In the genomic region with DNA sequence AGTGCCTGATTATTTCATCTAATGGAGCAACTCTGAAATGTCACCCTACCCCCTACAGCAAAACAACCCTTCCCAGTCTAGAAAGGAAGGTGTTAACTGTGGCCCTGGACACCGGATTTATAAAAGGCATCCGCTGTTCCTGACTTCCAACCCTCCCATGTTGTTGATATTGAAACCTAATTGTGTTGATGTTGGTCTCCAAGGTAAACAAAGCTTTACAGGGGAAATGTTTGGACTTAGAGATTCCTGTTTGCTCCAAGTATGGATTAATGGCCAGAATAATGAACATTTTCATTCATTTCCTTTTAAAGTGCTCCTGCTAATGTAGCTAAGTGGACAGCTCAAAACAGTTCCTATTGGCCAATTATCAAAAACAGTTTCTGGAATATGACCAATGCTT, we compare ENCODE assay signal across 12 cellular contexts. TPM values are rescaled to one million over a fixed set of nuclear protein-coding genes. Genes with fewer than 3 reads are reported as not detected.
DNase-seq lines count a peak whose midpoint lies in the region; ATAC-seq and TF ChIP-seq lines count a peak whose summit lies in the region.
"Had no signal": no experiment of that assay in that cellular context is flagged by ENCODE, and none has a peak within 500 bp of the region (broad histone marks: within the 10 kb centered on the region; RNA-seq: fewer than 3 reads in every experiment).

No MANE protein-coding gene starts in this region.

- no peaks in the 10 kb centered on the region for H3K36me3 ChIP-seq in duodenal mucosa (ENCODE audit: control insufficient read depth in 1 of 2, insufficient read depth in 2 of 2, low read length in 2 of 2)
- no peaks in the 10 kb centered on the region for H3K36me3 ChIP-seq in lower lobe of right lung
- H3K36me3 ChIP-seq in smooth muscle cell (ENCODE audit: low read depth), result no peaks in the 10 kb centered on the region

- no peak overlapping the region for H3K9ac ChIP-seq in duodenal mucosa (ENCODE audit: low read depth in 1 of 2, low read length in 2 of 2)
- H3K9ac ChIP-seq in smooth muscle cell (ENCODE audit: low read depth), result peak overlapping the region; percentile 61

- no peak overlapping the region for H3K4me3 Mint-ChIP-seq in activated CD8-positive, alpha-beta memory T cell treated with anti-CD3 and anti-CD28 coated beads, Interleukin-2, amount 10 ng/mL, durations not matched to agents 7 days and 5 days

- 78% methylated on average over 2 of the region's 2 CpGs for WGBS in smooth muscle cell (ENCODE audit: low lambda C conversion rate)

- H2AFZ ChIP-seq in smooth muscle cell (ENCODE audit: low read depth), result no peak overlapping the region

- H3K4me1 Mint-ChIP-seq in activated CD8-positive, alpha-beta memory T cell treated with anti-CD3 and anti-CD28 coated beads, Interleukin-2, amount 10 ng/mL, durations not matched to agents 7 days and 5 days, result no peaks in the 10 kb centered on the region

- no peaks in the 10 kb centered on the region for H3K27me3 Mint-ChIP-seq in activated CD8-positive, alpha-beta memory T cell treated with anti-CD3 and anti-CD28 coated beads, Interleukin-2, amount 10 ng/mL, durations not matched to agents 7 days and 5 days

- no peaks in the 10 kb centered on the region for H3K9me3 Mint-ChIP-seq in activated CD8-positive, alpha-beta memory T cell treated with anti-CD3 and anti-CD28 coated beads, Interleukin-2, amount 10 ng/mL, durations not matched to agents 7 days and 5 days (ENCODE audit: low read depth)

- H3K27me3 ChIP-seq in duodenal mucosa (ENCODE audit: control insufficient read depth in 1 of 2, insufficient read depth in 2 of 2, low read length in 2 of 2) (no peaks in the 10 kb centered on the region), lower lobe of right lung (ENCODE audit: low read depth) (no peaks in the 10 kb centered on the region), smooth muscle cell (ENCODE audit: low read depth) (no peaks in the 10 kb centered on the region)

- H3K9me3 ChIP-seq in duodenal mucosa (ENCODE audit: control insufficient read depth in 1 of 2, low read length in 2 of 2) (no peaks in the 10 kb centered on the region), lower lobe of right lung (no peaks in the 10 kb centered on the region), smooth muscle cell (replicated peaks; ENCODE audit: low read depth) (no peaks in the 10 kb centered on the region)

- no peaks in the 10 kb centered on the region for H4K20me1 ChIP-seq in smooth muscle cell (ENCODE audit: low read depth)

- no peaks in the 10 kb centered on the region for H3K36me3 Mint-ChIP-seq in activated CD8-positive, alpha-beta memory T cell treated with anti-CD3 and anti-CD28 coated beads, Interleukin-2, amount 10 ng/mL, durations not matched to agents 7 days and 5 days

- CTCF ChIA-PET in activated CD8-positive, alpha-beta memory T cell treated with anti-CD3 and anti-CD28 coated beads, Interleukin-2, amount 10 ng/mL, durations not matched to agents 7 days and 5 days (lab: Charles Lee), result no interaction called here

- TF ChIP-seq CTCF in lower lobe of right lung (IDR thresholded peaks at IDR 0.05) (no peak), smooth muscle cell (IDR thresholded peaks at IDR 0.05; ENCODE audit: borderline replicate concordance, insufficient read depth, poor library complexity, severe bottlenecking) (no peak)

- H3K79me2 ChIP-seq in smooth muscle cell (ENCODE audit: low read depth), result no peaks in the 10 kb centered on the region

- H3K27ac ChIP-seq in duodenal mucosa (ENCODE audit: low read depth, low read length) (peak overlapping the region; percentile 48), lower lobe of right lung (peak overlapping the region; percentile 70), smooth muscle cell (ENCODE audit: low read depth) (peak overlapping the region; percentile 85)

- no peak overlapping the region for H3K4me3 ChIP-seq in duodenal mucosa (ENCODE audit: low read depth in 1 of 2, low read length in 2 of 2)
- no peak overlapping the region for H3K4me3 ChIP-seq in lower lobe of right lung
- H3K4me3 ChIP-seq in smooth muscle cell, result no peak overlapping the region

- DNase-seq in M059J (ENCODE audit: low read depth) (peak; percentile 35), lower lobe of right lung (no peak), smooth muscle cell (lab: John Stamatoyannopoulos, UW; ENCODE audit: unreplicated experiment) (no peak), NCI-H187 treated with DMSO at 0.1 percent for 48 hours (lab: John Stamatoyannopoulos, UW) (no peak), OCI-M2 (lab: John Stamatoyannopoulos, UW; ENCODE audit: unreplicated experiment) (no peak)
- no peak for DNase-seq in activated CD8-positive, alpha-beta memory T cell treated with anti-CD3 and anti-CD28 coated beads, Interleukin-2, amount 10 ng/mL, durations not matched to agents 7 days and 5 days
- DNase-seq: activated CD4-positive, alpha-beta T cell treated with anti-CD3 and anti-CD28 coated beads for 1 hour; activated CD8-positive, alpha-beta memory T cell treated with anti-CD3 and anti-CD28 coated beads, Interleukin-2, amount 50 U/mL, for 48 hours; activated naive CD4-positive, alpha-beta T cell; stimulated activated naive CD4-positive, alpha-beta T cell treated with Interleukin-2 at 50 U/mL for 16 hours had no signal

- peaks cover 39% of the 10 kb centered on the region for H3F3A ChIP-seq in smooth muscle cell (ENCODE audit: low read depth)

- H3K4me1 ChIP-seq in duodenal mucosa (ENCODE audit: control insufficient read depth in 1 of 2, insufficient read depth in 2 of 2, low read length in 2 of 2), result peaks cover 0 to 12% of the 10 kb centered on the region in 2 donors
- H3K4me1 ChIP-seq in lower lobe of right lung, result peaks cover 21% of the 10 kb centered on the region
- peaks cover 20% of the 10 kb centered on the region for H3K4me1 ChIP-seq in smooth muscle cell (ENCODE audit: low read depth)

- no peak overlapping the region for H3K27ac Mint-ChIP-seq in activated CD8-positive, alpha-beta memory T cell treated with anti-CD3 and anti-CD28 coated beads, Interleukin-2, amount 10 ng/mL, durations not matched to agents 7 days and 5 days

- H3K4me2 ChIP-seq in smooth muscle cell, result no peak overlapping the region

- ATAC-seq in lower lobe of right lung (peak in 1 of 2 donors; percentile 50), HG03095 (IDR thresholded peaks at IDR 0.05; ENCODE audit: unreplicated experiment) (no peak)
- no peak for ATAC-seq in activated CD8-positive, alpha-beta memory T cell treated with anti-CD3 and anti-CD28 coated beads, Interleukin-2, amount 10 ng/mL, durations not matched to agents 7 days and 5 days

- intact Hi-C loops in lower lobe of right lung (cut with DNase I), result no loop called here

RNA-seq across cellular contexts. Expression of a gene that starts 19.4 kb away (rescaled TPM):
- 10.0 and 18.1 TPM in 2 replicates for total RNA-seq in M059J (2014; rRNA removed; shearing (Covaris generic))
- total RNA-seq in lower lobe of right lung (93.6 TPM), smooth muscle cell (187 and 276 TPM in 2 replicates)
- 356 and 524 TPM in 2 replicates for polyA plus RNA-seq in smooth muscle cell
- 10 to 100 TPM in 1 of 2 experiments, 1 to 10 TPM in 1; 2.3 to 10.0 TPM for total RNA-seq in activated CD8-positive, alpha-beta memory T cell treated with anti-CD3 and anti-CD28 coated beads, Interleukin-2, amount 10 ng/mL, durations not matched to agents 7 days and 5 days
